Comparison of ENCODE assay signal across 17 cellular contexts in the genomic region with DNA sequence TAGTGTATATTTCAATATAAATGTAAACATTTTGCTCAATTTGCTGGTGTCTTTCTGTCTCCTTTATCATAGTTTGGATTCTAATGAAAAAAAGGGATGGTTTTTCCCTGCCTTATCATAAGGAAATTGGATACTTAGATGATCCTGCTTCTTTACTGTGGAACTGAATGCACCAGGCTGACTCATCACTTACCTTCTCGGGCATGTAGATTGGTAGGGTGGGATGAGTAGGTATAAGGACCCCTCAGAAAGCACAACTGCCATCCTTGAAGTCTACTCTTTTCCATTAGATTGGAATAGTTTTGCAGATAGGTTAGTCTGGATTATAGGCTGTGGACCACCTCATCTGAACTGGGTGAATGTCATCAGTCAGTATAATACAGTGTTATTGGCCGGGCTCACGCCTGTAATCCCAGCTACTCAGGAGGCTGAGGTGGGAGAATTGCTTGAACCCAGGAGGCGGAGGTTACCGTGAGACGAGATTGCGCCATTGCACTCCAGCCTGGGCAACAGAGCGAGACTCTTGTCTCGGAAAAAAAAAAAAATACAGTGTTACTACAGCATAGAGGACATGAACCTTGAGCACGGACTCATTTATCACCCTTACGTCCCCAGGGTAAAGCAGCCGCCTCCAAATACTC. TPM values are rescaled to one million over a fixed set of nuclear protein-coding genes. Genes with fewer than 3 reads are reported as not detected.
DNase-seq lines count a peak whose midpoint lies in the region; ATAC-seq and TF ChIP-seq lines count a peak whose summit lies in the region.
"Had no signal": no experiment of that assay in that cellular context is flagged by ENCODE, and none has a peak within 500 bp of the region (broad histone marks: within the 10 kb centered on the region; RNA-seq: fewer than 3 reads in every experiment).

No MANE protein-coding gene starts in this region.

- DNase-seq in ELF-1 (ENCODE audit: low read depth, low spot score): peak; percentile 49
- no peak for DNase-seq in left ventricle myocardium superior
- no peak for DNase-seq in sciatic nerve (ENCODE audit: low spot score)
- DNase-seq in Peyer's patch: no peak
- no peak for DNase-seq in cerebellum (ENCODE audit: low spot score)
- no peak for DNase-seq in foreskin keratinocyte
- no peak for DNase-seq in transverse colon
- DNase-seq: activated CD4-positive, alpha-beta T cell treated with anti-CD3 and anti-CD28 coated beads, Interleukin-2, amount 50 U/mL, for 1 hour; DMS53; NCI-H2081; NCI-H510A treated with DMSO at 0.1 percent for 48 hours; SK-N-SH; stimulated activated CD4-positive, alpha-beta T cell treated with anti-CD3 and anti-CD28 coated beads, Interleukin-4, amount 100 ng/mL, for 1 hour; upper lobe of right lung had no signal

- no peak overlapping the region for H3K9ac ChIP-seq in HUES48 (ENCODE audit: low read depth, low read length)
- H3K9ac ChIP-seq: SK-N-SH had no signal

- H3K36me3 ChIP-seq in HUES48 (ENCODE audit: control insufficient read depth, insufficient read depth, low read length): peaks cover 63% of the 10 kb centered on the region
- peaks cover 0 to 45% (median 0%) of the 10 kb centered on the region in 3 donors for H3K36me3 ChIP-seq in Peyer's patch
- peaks cover 0 to 16% (median 8%) of the 10 kb centered on the region in 4 donors for H3K36me3 ChIP-seq in transverse colon

- TF ChIP-seq EP300 in transverse colon (IDR thresholded peaks at IDR 0.05; ENCODE audit: low read depth): no peak

- in situ Hi-C loops in transverse colon (cut with MboI; ENCODE audit: low pct_ligation_motif_present in 1 of 4, low pct_unique_long_range_greater_than_20kb in 1 of 4, low sequenced_read_pairs in 3 of 4): no loop called here

- H3K9me3 ChIP-seq in HUES48 (ENCODE audit: control insufficient read depth, insufficient read depth, low read length) (no peaks in the 10 kb centered on the region), Peyer's patch (no peaks in the 10 kb centered on the region), transverse colon (no peaks in the 10 kb centered on the region)
- H3K9me3 ChIP-seq: right lobe of liver, SK-N-SH, upper lobe of right lung had no signal

- H3K4me3 ChIP-seq in HUES48 (ENCODE audit: low read depth, low read length) (no peak overlapping the region), Peyer's patch (no peak overlapping the region), transverse colon (no peak overlapping the region)
- H3K4me3 ChIP-seq: coronary artery, right lobe of liver, upper lobe of right lung had no signal

- H3K27me3 ChIP-seq in HUES48 (ENCODE audit: control insufficient read depth, insufficient read depth, low read length): no peaks in the 10 kb centered on the region
- H3K27me3 ChIP-seq in Peyer's patch: no peaks in the 10 kb centered on the region
- no peaks in the 10 kb centered on the region for H3K27me3 ChIP-seq in foreskin keratinocyte
- no peaks in the 10 kb centered on the region for H3K27me3 ChIP-seq in transverse colon
- H3K27me3 ChIP-seq: right lobe of liver, upper lobe of right lung had no signal

- WGBS in transverse colon (ENCODE audit: low coverage in 1 of 2), 2 donors: 87 to 92% methylated on average over 7 to 12 of the region's 12 CpGs

- intact Hi-C loops in left ventricle myocardium superior (cut with micrococcal nuclease): no loop called here
- intact Hi-C loops in sciatic nerve (cut with DNase I): no loop called here
- intact Hi-C loops in transverse colon (cut with DNase I; ENCODE audit: low total_unique reads): no loop called here

- H3K4me1 ChIP-seq in HUES48 (ENCODE audit: control insufficient read depth, insufficient read depth, low read length) (no peaks in the 10 kb centered on the region), Peyer's patch (peaks cover 0 to 7% (median 0%) of the 10 kb centered on the region in 4 donors), foreskin keratinocyte (peaks cover 6% of the 10 kb centered on the region), transverse colon (peaks cover 0 to 4% (median 2%) of the 10 kb centered on the region in 4 donors)
- H3K4me1 ChIP-seq: upper lobe of right lung had no signal

- peak overlapping the region; percentile 76 for H3K27ac ChIP-seq in HUES48 (ENCODE audit: low read depth, low read length)
- H3K27ac ChIP-seq in Peyer's patch: peak overlapping the region in 1 of 4 donors; percentile 25
- no peak overlapping the region for H3K27ac ChIP-seq in foreskin keratinocyte
- H3K27ac ChIP-seq in transverse colon: peak overlapping the region in 2 of 4 donors; percentile 30 to 57
- H3K27ac ChIP-seq: right lobe of liver, upper lobe of right lung had no signal

- TF ChIP-seq POLR2A in Peyer's patch (IDR thresholded peaks at IDR 0.05): no peak
- TF ChIP-seq POLR2A in transverse colon (IDR thresholded peaks at IDR 0.05): no peak

- TF ChIP-seq CTCF in Peyer's patch (IDR thresholded peaks at IDR 0.05): no peak
- no peak for TF ChIP-seq CTCF in foreskin keratinocyte (conservative IDR thresholded peaks at IDR 0.05)
- no peak for TF ChIP-seq CTCF in transverse colon (IDR thresholded peaks at IDR 0.05)

- ATAC-seq in left ventricle myocardium superior (peak; percentile 28), sciatic nerve (peak; percentile 28), foreskin keratinocyte (no peak)

RNA-seq across cellular contexts. Expression of gene SIDT2, which starts 7.4 kb away (rescaled TPM):
- total RNA-seq in left ventricle myocardium superior: 20.4 TPM
- 94.4 TPM for total RNA-seq in sciatic nerve
- total RNA-seq in Peyer's patch: 100 to 1,000 TPM in 3 of 4 donors, 10 to 100 TPM in 1; 69.3 to 201 (median 162) TPM
- 19.6 TPM for total RNA-seq in cerebellum
- total RNA-seq in foreskin keratinocyte: 8.3 and 10.5 TPM in 2 replicates
- 8.1 and 8.3 TPM in 2 replicates for polyA plus RNA-seq in foreskin keratinocyte
- 10 to 100 TPM; 68.1 to 95.0 (median 78.2) TPM for total RNA-seq in transverse colon

RNA-seq across cellular contexts. Expression of gene PAFAH1B2, which starts 27.0 kb away (rescaled TPM):
- 51.4 TPM for total RNA-seq in left ventricle myocardium superior
- total RNA-seq in sciatic nerve: 104 TPM
- total RNA-seq in Peyer's patch: 10 to 100 TPM; 45.4 to 96.2 (median 66.9) TPM
- 135 TPM for total RNA-seq in cerebellum
- total RNA-seq in foreskin keratinocyte: 107 and 113 TPM in 2 replicates
- 41.2 and 42.8 TPM in 2 replicates for polyA plus RNA-seq in foreskin keratinocyte
- 10 to 100 TPM; 18.1 to 90.8 (median 78.3) TPM for total RNA-seq in transverse colon

RNA-seq across cellular contexts. Expression of gene TAGLN, which starts 28.0 kb away (rescaled TPM):
- total RNA-seq in left ventricle myocardium superior: 69.5 TPM
- total RNA-seq in sciatic nerve: 1,988 TPM
- 100 to 1,000 TPM; 110 to 361 (median 254) TPM for total RNA-seq in Peyer's patch
- 9.5 TPM for total RNA-seq in cerebellum
- 12.3 and 12.7 TPM in 2 replicates for total RNA-seq in foreskin keratinocyte
- polyA plus RNA-seq in foreskin keratinocyte: 16.2 and 19.0 TPM in 2 replicates
- total RNA-seq in transverse colon: 1,000 to 10,000 TPM in 3 of 4 donors, 100 to 1,000 TPM in 1; 899 to 4,235 (median 1,393) TPM
